Comparison of ENCODE assay signal across 13 cellular contexts in genomic region chr4:52750213-52750612, GRCh38. TPM values are rescaled to one million over a fixed set of nuclear protein-coding genes. Genes with fewer than 3 reads are reported as not detected.
DNase-seq lines count a peak whose midpoint lies in the region; ATAC-seq and TF ChIP-seq lines count a peak whose summit lies in the region.
"Had no signal": no experiment of that assay in that cellular context is flagged by ENCODE, and none has a peak within 500 bp of the region (broad histone marks: within the 10 kb centered on the region; RNA-seq: fewer than 3 reads in every experiment).

No MANE protein-coding gene starts in this region.

- CTCF ChIA-PET in mammary epithelial cell (lab: Charles Lee; ENCODE audit: low non-redundant PET), result no interaction called here

- peak overlapping the region; percentile 81 for H3K4me3 Mint-ChIP-seq in activated CD4-positive, alpha-beta T cell treated with anti-CD3 and anti-CD28 coated beads, Interleukin-2, amount 10 ng/mL, durations not matched to agents 24 days and 14 days
- H3K4me3 Mint-ChIP-seq in nephron progenitor cell, result peak overlapping the region; percentile 85

- H3K4me1 Mint-ChIP-seq in activated CD4-positive, alpha-beta T cell treated with anti-CD3 and anti-CD28 coated beads, Interleukin-2, amount 10 ng/mL, durations not matched to agents 24 days and 14 days, result peaks cover 3% of the 10 kb centered on the region
- H3K4me1 Mint-ChIP-seq in nephron progenitor cell, result peaks cover 14% of the 10 kb centered on the region

- no peaks in the 10 kb centered on the region for H3K9me3 ChIP-seq in mammary epithelial cell (replicated peaks; ENCODE audit: insufficient read depth, low read length)
- H3K9me3 ChIP-seq: stomach had no signal

- DNase-seq in activated CD4-positive, alpha-beta T cell treated with anti-CD3 and anti-CD28 coated beads, Interleukin-2, amount 10 ng/mL, durations not matched to agents 24 days and 14 days, result no peak
- DNase-seq in activated CD4-positive, alpha-beta T cell treated with anti-CD3 and anti-CD28 coated beads for 4 hours, result no peak
- no peak for DNase-seq in HFF-Myc (ENCODE audit: extremely low read depth, low read depth)
- DNase-seq in mammary epithelial cell, result no peak
- no peak for DNase-seq in nephron progenitor cell
- no peak for DNase-seq in UCSD-AML1 (lab: John Stamatoyannopoulos, UW; ENCODE audit: unreplicated experiment)
- DNase-seq: NCI-H2081 treated with DMSO at 0.1 percent for 48 hours, NCI-H748 treated with DMSO at 0.1 percent for 48 hours, RPMI8226, stomach had no signal

- peaks cover 52% of the 10 kb centered on the region for H3K27me3 Mint-ChIP-seq in activated CD4-positive, alpha-beta T cell treated with anti-CD3 and anti-CD28 coated beads, Interleukin-2, amount 10 ng/mL, durations not matched to agents 24 days and 14 days
- H3K27me3 Mint-ChIP-seq in nephron progenitor cell (ENCODE audit: low read depth, poor library complexity), result peaks cover 14% of the 10 kb centered on the region

- peaks cover 3% of the 10 kb centered on the region for H3K79me2 ChIP-seq in mammary epithelial cell (ENCODE audit: insufficient read depth, low read length)

- no peaks in the 10 kb centered on the region for H3K36me3 Mint-ChIP-seq in activated CD4-positive, alpha-beta T cell treated with anti-CD3 and anti-CD28 coated beads, Interleukin-2, amount 10 ng/mL, durations not matched to agents 24 days and 14 days (ENCODE audit: low read depth)
- peaks cover 18% of the 10 kb centered on the region for H3K36me3 Mint-ChIP-seq in nephron progenitor cell (ENCODE audit: low read depth)

- dilution Hi-C loops in mammary epithelial cell (cut with HindIII; ENCODE audit: low sequenced_read_pairs), result no loop called here

- in situ Hi-C loops in mammary epithelial cell (cut with MboI; ENCODE audit: low sequenced_read_pairs in 2 of 2), result loop anchor here in 1 of 2 donors (25.0 kb wide), 1 partner anchor 187 kb away; no protein-coding TSS in a partner anchor

- WGBS in mammary epithelial cell (ENCODE audit: low coverage, missing lambda C conversion rate), result 96% methylated on average over 10 of the region's 11 CpGs

- H3K4me1 ChIP-seq in mammary epithelial cell (ENCODE audit: insufficient read depth, low read length), result peaks cover 11% of the 10 kb centered on the region

- TF ChIP-seq CTCF in HFF-Myc (IDR thresholded peaks at IDR 0.05; ENCODE audit: low read depth, low read length, missing control alignments) (no peak), mammary epithelial cell (conservative IDR thresholded peaks at IDR 0.05 in 1 of 2, IDR thresholded peaks at IDR 0.05 in 1 of 2; ENCODE audit: extremely low read depth in 1 of 2, insufficient read depth in 1 of 2, low read depth in 1 of 2, low read length in 2 of 2) (no peak), nephron progenitor cell (IDR thresholded peaks at IDR 0.05) (no peak)

- H3K9ac ChIP-seq in mammary epithelial cell (ENCODE audit: insufficient read depth, low read length), result no peak overlapping the region

- H3K9me3 Mint-ChIP-seq in activated CD4-positive, alpha-beta T cell treated with anti-CD3 and anti-CD28 coated beads, Interleukin-2, amount 10 ng/mL, durations not matched to agents 24 days and 14 days, result no peaks in the 10 kb centered on the region
- H3K9me3 Mint-ChIP-seq in nephron progenitor cell, result peaks cover 12% of the 10 kb centered on the region

- no TSS peak for BruUV-seq in mammary epithelial cell (replicated peaks; lab: Mats Ljungman, UMichigan)

- no peaks in the 10 kb centered on the region for H4K20me1 ChIP-seq in mammary epithelial cell (ENCODE audit: insufficient read depth, low read length)

- H3K27me3 ChIP-seq in mammary epithelial cell (ENCODE audit: insufficient read depth, low read length), result no peaks in the 10 kb centered on the region

- H3K36me3 ChIP-seq in mammary epithelial cell (ENCODE audit: insufficient read depth, low read length), result peaks cover 2% of the 10 kb centered on the region
- H3K36me3 ChIP-seq: stomach had no signal

- no peak overlapping the region for H3K27ac ChIP-seq in mammary epithelial cell (ENCODE audit: insufficient read depth, low read depth, low read length)

- intact Hi-C loops in activated CD4-positive, alpha-beta T cell treated with anti-CD3 and anti-CD28 coated beads, Interleukin-2, amount 10 ng/mL, durations not matched to agents 24 days and 14 days (cut with micrococcal nuclease), result no loop called here
- intact Hi-C loops in mammary epithelial cell (cut with micrococcal nuclease), result loop anchor here (5.0 to 10.0 kb wide), 2 partner anchors 87 to 235 kb away; no protein-coding TSS in a partner anchor

- H3K4me3 ChIP-seq in HFF-Myc (replicated peaks; ENCODE audit: low read depth, low read length) (peak overlapping the region; percentile 50), mammary epithelial cell (replicated peaks in 1 of 3; ENCODE audit: insufficient read depth in 1 of 3, low read depth in 2 of 3, low read length in 3 of 3) (peak overlapping the region; percentile 51 to 62 (median 60))

- no peak for ATAC-seq in esophagus mucosa
- ATAC-seq in GM19467 (IDR thresholded peaks at IDR 0.05; ENCODE audit: unreplicated experiment), result no peak

- H3K27ac Mint-ChIP-seq in activated CD4-positive, alpha-beta T cell treated with anti-CD3 and anti-CD28 coated beads, Interleukin-2, amount 10 ng/mL, durations not matched to agents 24 days and 14 days, result no peak overlapping the region
- H3K27ac Mint-ChIP-seq in nephron progenitor cell, result no peak overlapping the region

- H2AFZ ChIP-seq in mammary epithelial cell (ENCODE audit: low read depth, low read length), result peak overlapping the region; percentile 94

- H3K4me2 ChIP-seq in mammary epithelial cell (ENCODE audit: insufficient read depth, low read depth, low read length), result peak overlapping the region; percentile 98

RNA-seq across cellular contexts. Expression of gene ERVMER34-1, which starts 1.0 kb away (rescaled TPM):
- total RNA-seq in activated CD4-positive, alpha-beta T cell treated with anti-CD3 and anti-CD28 coated beads, Interleukin-2, amount 10 ng/mL, durations not matched to agents 24 days and 14 days, result 0.56 TPM in 1 of 2 replicates, not detected in the other
- total RNA-seq in mammary epithelial cell (1 to 10 TPM; 5.7 to 6.6 TPM), esophagus mucosa (5.1 TPM)
- 13.5 TPM for polyA plus RNA-seq in mammary epithelial cell
- polyA minus RNA-seq in mammary epithelial cell, result 28.6 TPM
- total RNA-seq: T-helper 2 cell treated with Interferon-gamma antibody and Interleukin-4, amounts not matched to agents 100 ng/mL and 5 ng/mL, for 36 hours had no signal
